In the genomic region with DNA sequence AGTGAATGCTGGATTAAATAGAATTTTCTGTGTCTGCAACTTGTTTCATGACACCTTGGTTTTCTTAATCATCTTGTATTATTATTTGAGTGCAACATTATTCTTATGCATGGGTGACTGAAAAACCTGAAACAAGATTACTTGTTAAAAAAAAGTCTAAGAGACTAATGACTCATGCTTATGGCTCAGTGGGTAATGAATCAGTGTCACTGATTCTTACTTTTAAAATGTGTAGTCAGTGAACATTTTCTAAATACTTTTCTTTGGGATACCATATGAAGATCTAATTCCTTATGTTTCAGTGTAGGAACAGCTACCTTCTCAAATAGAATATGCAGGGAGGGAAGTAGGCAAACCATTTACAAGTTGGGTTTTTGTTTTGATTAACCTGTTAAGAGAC, we compare ENCODE assay signal across 15 cellular contexts.
DNase-seq lines count a peak whose midpoint lies in the region; ATAC-seq and TF ChIP-seq lines count a peak whose summit lies in the region.
"Had no signal": no experiment of that assay in that cellular context is flagged by ENCODE, and none has a peak within 500 bp of the region (broad histone marks: within the 10 kb centered on the region; RNA-seq: fewer than 3 reads in every experiment).

No MANE protein-coding gene starts in this region.

- H3K4me3 ChIP-seq in IMR-90 (ENCODE audit: insufficient read depth, low read depth, low read length) (no peak overlapping the region), cardiac fibroblast (replicated peaks in 1 of 2; ENCODE audit: low read depth in 2 of 2, low read length in 2 of 2) (no peak overlapping the region)

- H3K14ac ChIP-seq in IMR-90 (replicated peaks; ENCODE audit: low read depth, low read length), result no peak overlapping the region

- H4K91ac ChIP-seq in IMR-90 (ENCODE audit: insufficient read depth, low read depth, low read length), result no peak overlapping the region

- H3K18ac ChIP-seq in IMR-90 (ENCODE audit: low read depth, low read length), result no peak overlapping the region

- peak; percentile 4 for DNase-seq in AG09319 (ENCODE audit: extremely low read depth, low read depth)
- DNase-seq in IMR-90, result peak; percentile 88
- DNase-seq in cardiac fibroblast (ENCODE audit: low read depth in 2 of 2), result peak; percentile 55 to 79
- DNase-seq in kidney tubule cell (ENCODE audit: low spot score), result peak; percentile 84
- DNase-seq in NCI-H2196 (lab: John Stamatoyannopoulos, UW; ENCODE audit: unreplicated experiment), result no peak
- DNase-seq in C1 segment of cervical spinal cord (lab: John Stamatoyannopoulos, UW), result no peak
- no peak for DNase-seq in DMS79 (lab: John Stamatoyannopoulos, UW)
- DNase-seq: activated CD4-positive, CD25-positive, alpha-beta regulatory T cell treated with anti-CD3 and anti-CD28 coated beads, Interleukin-2, amount 50 U/mL, for 72 hours; CD4-positive, CD25-positive, alpha-beta regulatory T cell; cerebellar nuclear complex; left ventricle myocardium superior; NCI-H1105 treated with DMSO at 0.1 percent for 48 hours; NCI-H748 treated with DMSO at 0.1 percent for 48 hours had no signal

- no peak overlapping the region for H2AFZ ChIP-seq in IMR-90 (replicated peaks; ENCODE audit: low read length, poor library complexity)

- no peak overlapping the region for H2AK9ac ChIP-seq in IMR-90 (replicated peaks; ENCODE audit: low read depth, low read length, poor library complexity)

- ATAC-seq in IMR-90 (ENCODE audit: low read depth) (peak; percentile 75), GM18498 (IDR thresholded peaks at IDR 0.05; ENCODE audit: unreplicated experiment) (no peak)

- no peak overlapping the region for H3K4ac ChIP-seq in IMR-90 (ENCODE audit: low read depth, low read length)

- H3K23ac ChIP-seq in IMR-90 (ENCODE audit: low read depth, low read length), result no peak overlapping the region

- TF ChIP-seq POLR2A in IMR-90 (IDR thresholded peaks at IDR 0.05; ENCODE audit: low read depth, low read length), result no peak

- H3K9me3 ChIP-seq in IMR-90 (ENCODE audit: control insufficient read depth, insufficient read depth, low read length), result no peaks in the 10 kb centered on the region
- H3K9me3 ChIP-seq: neutrophil had no signal

- peaks cover 3% of the 10 kb centered on the region; the same call in 1 of the 2 replicates for H3K36me3 ChIP-seq in IMR-90 (ENCODE audit: control insufficient read depth, insufficient read depth, low read length)
- H3K36me3 ChIP-seq: neutrophil had no signal

- no peak overlapping the region for H2BK5ac ChIP-seq in IMR-90 (ENCODE audit: low read depth, low read length, poor library complexity, severe bottlenecking)

- H3K56ac ChIP-seq in IMR-90 (ENCODE audit: extremely low read depth, insufficient read depth, low read length), result no peak overlapping the region

- no peak overlapping the region for H4K8ac ChIP-seq in IMR-90 (ENCODE audit: low read depth in 2 of 2, low read length in 2 of 2)

- no peak overlapping the region for H2AK5ac ChIP-seq in IMR-90 (ENCODE audit: low read depth, low read length)

- dilution Hi-C loops in IMR-90 (cut with HindIII; ENCODE audit: low sequenced_read_pairs, unreplicated experiment), result no loop called here

- no TSS peak for BruUV-seq in IMR-90 (replicated peaks; lab: Mats Ljungman, UMichigan)

- no peak overlapping the region for H2BK15ac ChIP-seq in IMR-90 (ENCODE audit: low read depth, low read length)

- H3K4me2 ChIP-seq in IMR-90 (ENCODE audit: low read depth, low read length), result peak overlapping the region; percentile 64; the same call in 1 of the 2 replicates

- no peaks in the 10 kb centered on the region for H4K20me1 ChIP-seq in IMR-90 (ENCODE audit: insufficient read depth, low read length)

- no peaks in the 10 kb centered on the region for H3K79me1 ChIP-seq in IMR-90 (ENCODE audit: low read depth in 1 of 2, low read length in 2 of 2)

- H4K5ac ChIP-seq in IMR-90 (ENCODE audit: low read depth, low read length), result no peak overlapping the region

- no peak overlapping the region for H2BK20ac ChIP-seq in IMR-90 (ENCODE audit: low read depth, low read length)

- H3K9ac ChIP-seq in IMR-90 (ENCODE audit: low read depth, low read length), result no peak overlapping the region

- POLR2A ChIA-PET in IMR-90 (lab: Charles Lee; ENCODE audit: unreplicated experiment), result no interaction called here

- no peak overlapping the region for H2BK120ac ChIP-seq in IMR-90 (ENCODE audit: low read depth, low read length)

- peaks cover 4% of the 10 kb centered on the region for H3K4me1 ChIP-seq in IMR-90 (ENCODE audit: control insufficient read depth, insufficient read depth, low read length)

- no peak overlapping the region for H3K27ac ChIP-seq in IMR-90 (ENCODE audit: insufficient read depth, low read length)
- H3K27ac ChIP-seq: neutrophil had no signal

- no peaks in the 10 kb centered on the region for H3K27me3 ChIP-seq in IMR-90 (ENCODE audit: control insufficient read depth, insufficient read depth, low read length)

- CTCF ChIA-PET in IMR-90 (lab: Yijun Ruan, JAX), result no interaction called here

- in situ Hi-C loops in IMR-90 (cut with MboI; ENCODE audit: low sequenced_read_pairs), result no loop called here

- H3K9me1 ChIP-seq in IMR-90 (ENCODE audit: insufficient read depth, low read length), result no peaks in the 10 kb centered on the region

- intact Hi-C loops in IMR-90 (cut with micrococcal nuclease), result loop anchor here (2.0 kb wide), 3 partner anchors 110 to 1426 kb away; no protein-coding TSS in a partner anchor

- no peak for TF ChIP-seq RAD21 in IMR-90 (IDR thresholded peaks at IDR 0.05; ENCODE audit: low read length)

- TF ChIP-seq CTCF in AG09319 (IDR thresholded peaks at IDR 0.05; ENCODE audit: low read depth, low read length) (no peak), IMR-90 (conservative IDR thresholded peaks at IDR 0.05; ENCODE audit: low read depth, low read length) (no peak), cardiac fibroblast (IDR thresholded peaks at IDR 0.05; ENCODE audit: low read depth, low read length) (no peak)

TF ChIP-seq in IMR-90, 13 proteins besides CTCF, POLR2A, EP300 and RAD21:
- TF ChIP-seq MAFK (IDR thresholded peaks at IDR 0.05; ENCODE audit: low read depth, low read length) (no peak), CEBPB (IDR thresholded peaks at IDR 0.05; ENCODE audit: low read depth, low read length) (no peak), SMC3 (IDR thresholded peaks at IDR 0.05; ENCODE audit: low read depth, low read length) (no peak), NFE2L2 (IDR thresholded peaks at IDR 0.05; ENCODE audit: low read depth, low read length) (no peak), MXI1 (IDR thresholded peaks at IDR 0.05; ENCODE audit: borderline replicate concordance, low read depth, low read length) (no peak), FOS (IDR thresholded peaks at IDR 0.05; ENCODE audit: low read depth, low read length) (peak; percentile 90), BHLHE40 (IDR thresholded peaks at IDR 0.05; ENCODE audit: low read depth, low read length) (peak; percentile 49; the same call in 1 of the 2 replicates), RCOR1 (IDR thresholded peaks at IDR 0.05; ENCODE audit: insufficient replicate concordance, low read length) (no peak), CHD1 (IDR thresholded peaks at IDR 0.05; ENCODE audit: low read depth, low read length) (no peak), MAZ (IDR thresholded peaks at IDR 0.05; ENCODE audit: borderline replicate concordance, low read depth, low read length) (no peak)
- TF ChIP-seq, protein P1, sequence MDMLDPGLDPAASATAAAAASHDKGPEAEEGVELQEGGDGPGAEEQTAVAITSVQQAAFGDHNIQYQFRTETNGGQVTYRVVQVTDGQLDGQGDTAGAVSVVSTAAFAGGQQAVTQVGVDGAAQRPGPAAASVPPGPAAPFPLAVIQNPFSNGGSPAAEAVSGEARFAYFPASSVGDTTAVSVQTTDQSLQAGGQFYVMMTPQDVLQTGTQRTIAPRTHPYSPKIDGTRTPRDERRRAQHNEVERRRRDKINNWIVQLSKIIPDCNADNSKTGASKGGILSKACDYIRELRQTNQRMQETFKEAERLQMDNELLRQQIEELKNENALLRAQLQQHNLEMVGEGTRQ (IDR thresholded peaks at IDR 0.05; ENCODE audit: low read depth, low read length), result no peak
- TF ChIP-seq, protein P2, sequence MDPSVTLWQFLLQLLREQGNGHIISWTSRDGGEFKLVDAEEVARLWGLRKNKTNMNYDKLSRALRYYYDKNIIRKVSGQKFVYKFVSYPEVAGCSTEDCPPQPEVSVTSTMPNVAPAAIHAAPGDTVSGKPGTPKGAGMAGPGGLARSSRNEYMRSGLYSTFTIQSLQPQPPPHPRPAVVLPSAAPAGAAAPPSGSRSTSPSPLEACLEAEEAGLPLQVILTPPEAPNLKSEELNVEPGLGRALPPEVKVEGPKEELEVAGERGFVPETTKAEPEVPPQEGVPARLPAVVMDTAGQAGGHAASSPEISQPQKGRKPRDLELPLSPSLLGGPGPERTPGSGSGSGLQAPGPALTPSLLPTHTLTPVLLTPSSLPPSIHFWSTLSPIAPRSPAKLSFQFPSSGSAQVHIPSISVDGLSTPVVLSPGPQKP (IDR thresholded peaks at IDR 0.05; ENCODE audit: borderline replicate concordance, low read depth, low read length), result no peak

Comparison
In these comparisons a context has a peak if more than half of its experiments do, and no peak if none do; other contexts are left out.
1. DNase-seq: peak in AG09319 (single experiment), IMR-90 (single experiment), cardiac fibroblast (2 of 2) and kidney tubule cell (single experiment); none in NCI-H2196 (single experiment), C1 segment of cervical spinal cord (0 of 14) and DMS79 (single experiment).